ENCODE assay signal across 8 cellular contexts in the genomic region with DNA sequence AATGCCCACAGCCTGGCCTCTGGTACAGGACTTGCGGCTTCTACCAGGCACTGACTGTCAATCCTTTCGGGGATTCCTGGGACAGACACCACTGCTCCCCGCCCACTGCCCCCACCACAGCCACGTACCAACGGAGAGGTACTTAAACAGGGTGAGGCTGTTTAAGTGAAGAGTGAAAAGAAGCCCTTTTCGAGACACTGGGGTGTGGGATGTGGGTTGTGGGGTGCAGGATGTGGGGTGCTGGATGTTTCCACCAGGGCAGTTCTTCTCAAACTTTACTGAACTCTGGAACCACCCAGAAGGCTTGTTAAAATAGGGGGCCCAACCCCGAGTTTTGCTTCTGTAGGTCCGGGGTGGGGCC. TPM values are rescaled to one million over a fixed set of nuclear protein-coding genes. Genes with fewer than 3 reads are reported as not detected.
DNase-seq lines count a peak whose midpoint lies in the region; ATAC-seq and TF ChIP-seq lines count a peak whose summit lies in the region.

No MANE protein-coding gene starts in this region.

- in situ Hi-C loops in GM13977 (cut with MboI; ENCODE audit: low pct_unique_long_range_greater_than_20kb, low sequenced_read_pairs, unreplicated experiment): no loop called here

- no peak for DNase-seq in GM23338 (ENCODE audit: low spot score)
- DNase-seq in activated T-cell treated with anti-CD3 and anti-CD28 coated beads, Interleukin-2, amount 50 U/mL, for 4 hours: peak; percentile 27
- DNase-seq in hepatocyte (ENCODE audit: low spot score): no peak
- peak; percentile 47 to 60 for DNase-seq in stimulated activated CD4-positive, alpha-beta T cell treated with anti-CD3 and anti-CD28 coated beads, Interleukin-2, amount 100 ng/mL, for 24 hours
- DNase-seq in NCI-H1105 treated with DMSO at 0.1 percent for 48 hours (lab: John Stamatoyannopoulos, UW): no peak
- DNase-seq in GM13977 (ENCODE audit: low spot score): no peak
- no peak for DNase-seq in SHP77 (lab: John Stamatoyannopoulos, UW)

- H3K36me3 Mint-ChIP-seq in GM23338 (ENCODE audit: low read depth): no peaks in the 10 kb centered on the region
- no peaks in the 10 kb centered on the region for H3K36me3 Mint-ChIP-seq in activated T-cell treated with anti-CD3 and anti-CD28 coated beads, Interleukin-2, amount 50 U/mL, for 4 hours (ENCODE audit: insufficient read depth)

- 43% methylated on average over 7 of the region's 8 CpGs for WGBS in hepatocyte (ENCODE audit: low lambda C conversion rate, missing lambda C conversion rate)

- peaks cover 5% of the 10 kb centered on the region; the same call in 1 of the 3 replicates for H3K4me1 Mint-ChIP-seq in GM23338
- peaks cover 69% of the 10 kb centered on the region for H3K4me1 Mint-ChIP-seq in activated T-cell treated with anti-CD3 and anti-CD28 coated beads, Interleukin-2, amount 50 U/mL, for 4 hours (ENCODE audit: low read depth)

- peak; percentile 11 for ATAC-seq in GM23338
- peak; percentile 32 to 39 for ATAC-seq in activated T-cell treated with anti-CD3 and anti-CD28 coated beads, Interleukin-2, amount 50 U/mL, for 4 hours
- no peak for ATAC-seq in HG03039 (IDR thresholded peaks at IDR 0.05; ENCODE audit: unreplicated experiment)

- H3K27me3 Mint-ChIP-seq in GM23338 (ENCODE audit: insufficient read depth, low read depth, poor library complexity): peaks cover 19% of the 10 kb centered on the region
- no peaks in the 10 kb centered on the region for H3K27me3 Mint-ChIP-seq in activated T-cell treated with anti-CD3 and anti-CD28 coated beads, Interleukin-2, amount 50 U/mL, for 4 hours (ENCODE audit: low read depth)

- H2AFZ ChIP-seq in GM23338 (peak overlapping the region; percentile 99), hepatocyte (peak overlapping the region; percentile 50)

- no peaks in the 10 kb centered on the region for H4K20me1 ChIP-seq in GM23338 (replicated peaks; ENCODE audit: insufficient read depth)
- H4K20me1 ChIP-seq in hepatocyte (ENCODE audit: insufficient read depth, poor library complexity, severe bottlenecking): no peaks in the 10 kb centered on the region

- no peak overlapping the region for H3K27ac ChIP-seq in GM23338 (ENCODE audit: low read depth)
- H3K27ac ChIP-seq in hepatocyte: peak overlapping the region; percentile 88

- peaks cover 4% of the 10 kb centered on the region; the same call in 1 of the 3 replicates for H3K9me3 Mint-ChIP-seq in GM23338
- H3K9me3 Mint-ChIP-seq in activated T-cell treated with anti-CD3 and anti-CD28 coated beads, Interleukin-2, amount 50 U/mL, for 4 hours: no peaks in the 10 kb centered on the region

- peak overlapping the region; percentile 88 for H3K4me2 ChIP-seq in GM23338
- peak overlapping the region; percentile 94 for H3K4me2 ChIP-seq in hepatocyte

- peak overlapping the region; percentile 66 for H3K4me3 Mint-ChIP-seq in GM23338
- peak overlapping the region; percentile 77 for H3K4me3 Mint-ChIP-seq in activated T-cell treated with anti-CD3 and anti-CD28 coated beads, Interleukin-2, amount 50 U/mL, for 4 hours

- H3K4me1 ChIP-seq in GM23338 (ENCODE audit: insufficient read depth) (peaks cover 6% of the 10 kb centered on the region; the same call in 1 of the 2 replicates), hepatocyte (ENCODE audit: insufficient read depth) (peaks cover 26% of the 10 kb centered on the region)

- H3K4me3 ChIP-seq in GM23338: peak overlapping the region; percentile 70
- H3K4me3 ChIP-seq in hepatocyte: peak overlapping the region; percentile 52

- H3K36me3 ChIP-seq in GM23338 (ENCODE audit: insufficient read depth) (no peaks in the 10 kb centered on the region), hepatocyte (replicated peaks; ENCODE audit: insufficient read depth, low read depth) (no peaks in the 10 kb centered on the region)

- H3K27me3 ChIP-seq in GM23338 (ENCODE audit: insufficient read depth) (peaks cover 19% of the 10 kb centered on the region; the same call in 1 of the 2 replicates), hepatocyte (no peaks in the 10 kb centered on the region)

- H3F3A ChIP-seq in GM23338 (replicated peaks; ENCODE audit: low read depth): peaks cover 13% of the 10 kb centered on the region

- H3K9me2 ChIP-seq in GM23338 (ENCODE audit: insufficient read depth) (no peaks in the 10 kb centered on the region), hepatocyte (replicated peaks; ENCODE audit: insufficient read depth) (no peaks in the 10 kb centered on the region)

- H3K79me2 ChIP-seq in GM23338 (replicated peaks; ENCODE audit: insufficient read depth): no peaks in the 10 kb centered on the region
- peaks cover 30% of the 10 kb centered on the region for H3K79me2 ChIP-seq in hepatocyte

- TF ChIP-seq CTCF in GM23338 (conservative IDR thresholded peaks at IDR 0.05; ENCODE audit: low read depth in 2 of 2) (no peak), hepatocyte (IDR thresholded peaks at IDR 0.05; ENCODE audit: poor library complexity) (no peak), GM13977 (IDR thresholded peaks at IDR 0.05; ENCODE audit: extremely low read depth, insufficient read depth, missing control alignments) (no peak)

- no peak overlapping the region for H3K27ac Mint-ChIP-seq in GM23338

- H3K9me3 ChIP-seq in hepatocyte (ENCODE audit: low read depth): no peaks in the 10 kb centered on the region

TF ChIP-seq in GM23338, 12 proteins besides CTCF, POLR2A, EP300 and RAD21 (continues in another document):
- TF ChIP-seq EZH2 (IDR thresholded peaks at IDR 0.05; ENCODE audit: low read depth, unreplicated experiment) (no peak), STAT1 (IDR thresholded peaks at IDR 0.05; ENCODE audit: unreplicated experiment) (no peak), EZH2phosphoT487 (IDR thresholded peaks at IDR 0.05; ENCODE audit: unreplicated experiment) (no peak), NANOG (IDR thresholded peaks at IDR 0.05; ENCODE audit: borderline replicate concordance) (no peak), ETS1 (IDR thresholded peaks at IDR 0.05) (no peak), ZNF114 (CRISPR knock-in tag; IDR thresholded peaks at IDR 0.05) (no peak), CREB1 (CRISPR knock-in tag; IDR thresholded peaks at IDR 0.05; ENCODE audit: low read depth) (no peak), POLR2AphosphoS5 (IDR thresholded peaks at IDR 0.05; ENCODE audit: low read depth) (no peak), ZNF331 (CRISPR knock-in tag; IDR thresholded peaks at IDR 0.05; ENCODE audit: low read depth) (no peak)
- TF ChIP-seq, protein P1, sequence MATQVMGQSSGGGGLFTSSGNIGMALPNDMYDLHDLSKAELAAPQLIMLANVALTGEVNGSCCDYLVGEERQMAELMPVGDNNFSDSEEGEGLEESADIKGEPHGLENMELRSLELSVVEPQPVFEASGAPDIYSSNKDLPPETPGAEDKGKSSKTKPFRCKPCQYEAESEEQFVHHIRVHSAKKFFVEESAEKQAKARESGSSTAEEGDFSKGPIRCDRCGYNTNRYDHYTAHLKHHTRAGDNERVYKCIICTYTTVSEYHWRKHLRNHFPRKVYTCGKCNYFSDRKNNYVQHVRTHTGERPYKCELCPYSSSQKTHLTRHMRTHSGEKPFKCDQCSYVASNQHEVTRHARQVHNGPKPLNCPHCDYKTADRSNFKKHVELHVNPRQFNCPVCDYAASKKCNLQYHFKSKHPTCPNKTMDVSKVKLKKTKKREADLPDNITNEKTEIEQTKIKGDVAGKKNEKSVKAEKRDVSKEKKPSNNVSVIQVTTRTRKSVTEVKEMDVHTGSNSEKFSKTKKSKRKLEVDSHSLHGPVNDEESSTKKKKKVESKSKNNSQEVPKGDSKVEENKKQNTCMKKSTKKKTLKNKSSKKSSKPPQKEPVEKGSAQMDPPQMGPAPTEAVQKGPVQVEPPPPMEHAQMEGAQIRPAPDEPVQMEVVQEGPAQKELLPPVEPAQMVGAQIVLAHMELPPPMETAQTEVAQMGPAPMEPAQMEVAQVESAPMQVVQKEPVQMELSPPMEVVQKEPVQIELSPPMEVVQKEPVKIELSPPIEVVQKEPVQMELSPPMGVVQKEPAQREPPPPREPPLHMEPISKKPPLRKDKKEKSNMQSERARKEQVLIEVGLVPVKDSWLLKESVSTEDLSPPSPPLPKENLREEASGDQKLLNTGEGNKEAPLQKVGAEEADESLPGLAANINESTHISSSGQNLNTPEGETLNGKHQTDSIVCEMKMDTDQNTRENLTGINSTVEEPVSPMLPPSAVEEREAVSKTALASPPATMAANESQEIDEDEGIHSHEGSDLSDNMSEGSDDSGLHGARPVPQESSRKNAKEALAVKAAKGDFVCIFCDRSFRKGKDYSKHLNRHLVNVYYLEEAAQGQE (IDR thresholded peaks at IDR 0.05; ENCODE audit: unreplicated experiment): no peak

RNA-seq across cellular contexts. Expression of gene PRR5, which starts 34.2 kb away (rescaled TPM):
- total RNA-seq in GM23338 (2014; rRNA removed; shearing (Covaris generic)): 31.4 and 37.7 TPM in 2 replicates
- polyA plus RNA-seq in GM23338 (2016; fragmentation: Nextera tagmentation; extraction: Ambion mirVana) (15.3 and 17.4 TPM in 2 replicates), hepatocyte (84.9 and 91.2 TPM in 2 replicates)
- 10 to 100 TPM; 30.4 to 41.1 (median 33.0) TPM for total RNA-seq in activated T-cell treated with anti-CD3 and anti-CD28 coated beads, Interleukin-2, amount 50 U/mL, for 4 hours
- total RNA-seq in hepatocyte: 44.2 and 65.1 TPM in 2 replicates

Comparison
In these comparisons a context has a peak if more than half of its experiments do, and no peak if none do; other contexts are left out.
1. DNase-seq: peak in activated T-cell treated with anti-CD3 and anti-CD28 coated beads, Interleukin-2, amount 50 U/mL, for 4 hours (single experiment) and stimulated activated CD4-positive, alpha-beta T cell treated with anti-CD3 and anti-CD28 coated beads, Interleukin-2, amount 100 ng/mL, for 24 hours (2 of 2); none in GM23338 (single experiment), hepatocyte (single experiment), NCI-H1105 treated with DMSO at 0.1 percent for 48 hours (single experiment), GM13977 (single experiment) and SHP77 (0 of 2).